ENCODE assay signal across 8 cellular contexts in the genomic region with DNA sequence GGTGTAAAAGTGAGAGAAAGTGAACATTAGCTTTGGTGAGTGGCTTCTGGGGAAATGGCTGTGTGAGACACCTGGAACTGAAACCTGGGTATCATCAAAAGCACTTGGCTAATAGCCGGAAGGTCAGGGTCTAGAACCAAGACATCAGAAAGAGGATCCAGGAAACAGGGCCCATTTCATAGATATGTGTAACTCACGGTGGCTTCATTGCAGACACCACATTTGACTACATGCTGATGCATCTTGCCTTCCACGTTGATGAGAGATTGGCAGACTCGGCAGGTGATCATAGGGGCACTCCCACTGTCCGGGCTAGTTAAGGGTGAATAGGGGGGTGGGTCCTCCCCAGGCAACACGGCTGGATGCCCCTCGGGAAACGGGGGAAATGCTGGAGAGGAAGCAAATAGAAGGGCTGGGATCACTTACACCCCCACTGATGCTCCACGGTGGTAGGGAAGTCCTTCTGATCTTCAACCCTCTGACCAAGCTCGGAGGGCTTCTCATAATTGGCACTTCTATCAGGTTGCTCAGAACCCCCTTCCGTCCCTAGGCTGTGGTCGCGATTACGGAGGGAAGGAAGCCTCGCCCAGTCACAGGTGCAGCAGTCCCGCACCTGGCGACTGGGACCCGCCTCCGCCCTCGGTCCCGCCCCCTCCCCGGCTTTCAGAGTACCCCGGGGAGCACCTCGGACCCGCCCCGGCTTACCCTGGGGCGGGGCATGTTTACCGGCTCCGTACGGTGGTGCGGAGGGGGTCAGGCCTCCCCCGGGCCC. TPM values are rescaled to one million over a fixed set of nuclear protein-coding genes. Genes with fewer than 3 reads are reported as not detected.
DNase-seq lines count a peak whose midpoint lies in the region; ATAC-seq, FAIRE-seq and TF ChIP-seq lines count a peak whose summit lies in the region.

No MANE protein-coding gene starts in this region.

- FAIRE-seq in endothelial cell of umbilical vein (lab: Jason Lieb, UNC), result no peak

- dilution Hi-C loops in endothelial cell of umbilical vein (cut with MboI; ENCODE audit: extremely low pct_ligation_motif_present, low sequenced_read_pairs), result no loop called here

- no peaks in the 10 kb centered on the region for H3K9me1 ChIP-seq in endothelial cell of umbilical vein (replicated peaks; ENCODE audit: control insufficient read depth, extremely low read depth, insufficient read depth, low read length)

- H4K20me1 ChIP-seq in MM.1S (ENCODE audit: insufficient read depth, low read length), result peaks cover 3% of the 10 kb centered on the region; the same call in 1 of the 2 replicates
- H4K20me1 ChIP-seq in endothelial cell of umbilical vein (replicated peaks; ENCODE audit: control insufficient read depth, extremely low read depth, insufficient read depth, low read length), result no peaks in the 10 kb centered on the region

- peak overlapping the region; percentile 80 to 92 for H3K27ac Mint-ChIP-seq in natural killer cell treated with Interleukin-12 subunit alpha and Interleukin-12 subunit beta and Interleukin-15 and Interleukin-18, amount 100 ng/mL, for 72 hours

- TF ChIP-seq CTCF in AG10803 (conservative IDR thresholded peaks at IDR 0.05; ENCODE audit: low read length) (no peak), MM.1S (IDR thresholded peaks at IDR 0.05; ENCODE audit: low read length) (no peak), endothelial cell of umbilical vein (IDR thresholded peaks at IDR 0.05; ENCODE audit: extremely low read depth in 1 of 2, insufficient read depth in 1 of 2, low read depth in 1 of 2, low read length in 2 of 2) (no peak), upper lobe of right lung (IDR thresholded peaks at IDR 0.05) (no peak)

- 0 out of 2 replicates have a peak, but pooled peaks cover 4% of the 10 kb centered on the region for H3K4me1 ChIP-seq in MM.1S (ENCODE audit: low read length)
- peaks cover 24% of the 10 kb centered on the region for H3K4me1 ChIP-seq in endothelial cell of umbilical vein (ENCODE audit: control insufficient read depth, extremely low read depth, insufficient read depth, low read length)
- H3K4me1 ChIP-seq in upper lobe of right lung, result peaks cover 33% of the 10 kb centered on the region

- H3F3A ChIP-seq in MM.1S (ENCODE audit: insufficient read depth, low read length), result peaks cover 18% of the 10 kb centered on the region; the same call in 1 of the 2 replicates

- H3K4me2 ChIP-seq in MM.1S (ENCODE audit: low read depth, low read length) (peak overlapping the region; percentile 43), endothelial cell of umbilical vein (ENCODE audit: insufficient read depth, low read length) (peak overlapping the region; percentile 83)

- H3K36me3 ChIP-seq in MM.1S (replicated peaks; ENCODE audit: insufficient read depth, low read length) (no peaks in the 10 kb centered on the region), endothelial cell of umbilical vein (ENCODE audit: control insufficient read depth in 2 of 2, extremely low read depth in 1 of 2, insufficient read depth in 2 of 2, low read length in 2 of 2) (peaks cover 11 to 18% of the 10 kb centered on the region in 2 experiments), upper lobe of right lung (peaks cover 43% of the 10 kb centered on the region)

- CTCF ChIA-PET in endothelial cell of umbilical vein (lab: Charles Lee), result interaction anchor here (0.8 to 1.5 kb wide), 8 partner anchors 12 to 146 kb away, joined by 3 to 16 read pairs (median 4); a partner anchor contains a TSS

- POLR2A ChIA-PET in endothelial cell of umbilical vein (lab: Charles Lee), result interaction anchor here (0.9 to 2.4 kb wide), 4 partner anchors 9 to 118 kb away, joined by 3 to 36 read pairs (median 18); a partner anchor contains a TSS

- peaks cover 24% of the 10 kb centered on the region for H3K79me2 ChIP-seq in MM.1S (ENCODE audit: low read length)
- H3K79me2 ChIP-seq in endothelial cell of umbilical vein (ENCODE audit: control insufficient read depth, insufficient read depth, low read length), result peaks cover 29% of the 10 kb centered on the region

- DNase-seq in AG10803 (ENCODE audit: low read depth), result no peak
- peak; percentile 64 for DNase-seq in MM.1S
- peak; percentile 63 for DNase-seq in activated CD4-positive, alpha-beta T cell treated with anti-CD3 and anti-CD28 coated beads, Interleukin-2, amount 50 U/mL, for 1 hour
- peak; percentile 11 for DNase-seq in endothelial cell of umbilical vein (ENCODE audit: low read depth, low spot score)
- DNase-seq in natural killer cell treated with Interleukin-12 subunit alpha and Interleukin-12 subunit beta and Interleukin-15 and Interleukin-18, amount 100 ng/mL, for 72 hours (ENCODE audit: low spot score), result no peak
- peak; percentile 87 for DNase-seq in upper lobe of right lung
- no peak for DNase-seq in Kasumi-1 (lab: John Stamatoyannopoulos, UW)

- H3K4me1 Mint-ChIP-seq in natural killer cell treated with Interleukin-12 subunit alpha and Interleukin-12 subunit beta and Interleukin-15 and Interleukin-18, amount 100 ng/mL, for 72 hours (ENCODE audit: low read depth in 2 of 2), result peaks cover 24 to 27% of the 10 kb centered on the region in 2 donors

- intact Hi-C loops in endothelial cell of umbilical vein (cut with micrococcal nuclease) (loop anchor here (1.0 kb wide), 3 partner anchors 9 to 224 kb away; a partner anchor contains a TSS), upper lobe of right lung (cut with DNase I) (no loop called here)

- H3K4me3 ChIP-seq in AG10803 (ENCODE audit: low read length) (peak overlapping the region; percentile 94), MM.1S (ENCODE audit: low read length) (peak overlapping the region; percentile 64), endothelial cell of umbilical vein (replicated peaks in 1 of 3; ENCODE audit: insufficient read depth in 1 of 3, low read depth in 1 of 3, low read length in 3 of 3) (peak overlapping the region; percentile 43 to 78 (median 66)), upper lobe of right lung (peak overlapping the region; percentile 97)

- H3K9me2 ChIP-seq in MM.1S (replicated peaks; ENCODE audit: insufficient read depth, low read length), result no peaks in the 10 kb centered on the region

- TF ChIP-seq POLR2A in endothelial cell of umbilical vein (IDR thresholded peaks at IDR 0.05; ENCODE audit: low read depth, low read length), result no peak

- no TSS peak for BruUV-seq in endothelial cell of umbilical vein (replicated peaks; lab: Mats Ljungman, UMichigan)

- H3K27ac ChIP-seq in MM.1S (ENCODE audit: low read length), result peak overlapping the region; percentile 93
- peak overlapping the region; percentile 14 for H3K27ac ChIP-seq in endothelial cell of umbilical vein (ENCODE audit: insufficient read depth, low read depth, low read length)
- H3K27ac ChIP-seq in upper lobe of right lung, result peak overlapping the region; percentile 89

- H3K9ac ChIP-seq in MM.1S (ENCODE audit: low read length) (peak overlapping the region; percentile 93), endothelial cell of umbilical vein (replicated peaks; ENCODE audit: extremely low read depth, insufficient read depth, low read length) (peak overlapping the region; percentile 76)

- H3K27me3 ChIP-seq in MM.1S (replicated peaks; ENCODE audit: insufficient read depth, low read length), result no peaks in the 10 kb centered on the region
- peaks cover 2 to 8% of the 10 kb centered on the region in 2 experiments for H3K27me3 ChIP-seq in endothelial cell of umbilical vein (ENCODE audit: control insufficient read depth in 2 of 2, insufficient read depth in 2 of 2, low read length in 2 of 2)
- H3K27me3 ChIP-seq in upper lobe of right lung, result no peaks in the 10 kb centered on the region

- H3K9me3 Mint-ChIP-seq in natural killer cell treated with Interleukin-12 subunit alpha and Interleukin-12 subunit beta and Interleukin-15 and Interleukin-18, amount 100 ng/mL, for 72 hours, result no peaks in the 10 kb centered on the region

- peak overlapping the region; percentile 95 for H3K4me3 Mint-ChIP-seq in natural killer cell treated with Interleukin-12 subunit alpha and Interleukin-12 subunit beta and Interleukin-15 and Interleukin-18, amount 100 ng/mL, for 72 hours

- ATAC-seq in GM21390 (IDR thresholded peaks at IDR 0.05; ENCODE audit: unreplicated experiment) (peak; percentile 6), upper lobe of right lung (peak; percentile 54)
- ATAC-seq in natural killer cell treated with Interleukin-12 subunit alpha and Interleukin-12 subunit beta and Interleukin-15 and Interleukin-18, amount 100 ng/mL, for 72 hours, result peak in 1 of 2 donors; percentile 21

- peaks cover 15% of the 10 kb centered on the region for H3K36me3 Mint-ChIP-seq in natural killer cell treated with Interleukin-12 subunit alpha and Interleukin-12 subunit beta and Interleukin-15 and Interleukin-18, amount 100 ng/mL, for 72 hours

- no peaks in the 10 kb centered on the region for H3K27me3 Mint-ChIP-seq in natural killer cell treated with Interleukin-12 subunit alpha and Interleukin-12 subunit beta and Interleukin-15 and Interleukin-18, amount 100 ng/mL, for 72 hours

- H3K9me3 ChIP-seq in MM.1S (replicated peaks; ENCODE audit: insufficient read depth, low read length) (no peaks in the 10 kb centered on the region), endothelial cell of umbilical vein (replicated peaks; ENCODE audit: control insufficient read depth, insufficient read depth, low read length) (no peaks in the 10 kb centered on the region), upper lobe of right lung (no peaks in the 10 kb centered on the region)

- H2AFZ ChIP-seq in MM.1S (ENCODE audit: low read length) (no peak overlapping the region), endothelial cell of umbilical vein (ENCODE audit: low read depth, low read length) (peak overlapping the region; percentile 19)

RNA-seq across cellular contexts. Expression of a gene that starts 0.6 kb away (rescaled TPM):
- total RNA-seq in endothelial cell of umbilical vein, result 28.6 and 33.6 TPM in 2 replicates
- 52.5 and 58.6 TPM in 2 replicates for polyA plus RNA-seq in endothelial cell of umbilical vein
- 33.8 and 34.5 TPM in 2 replicates for polyA plus RNA-seq in endothelial cell of umbilical vein (2011; cell fraction: cytosol; rRNA removed)
- polyA plus RNA-seq in endothelial cell of umbilical vein (2011; cell fraction: nucleus; rRNA removed), result 98.7 and 120 TPM in 2 replicates
- 19.1 and 21.5 TPM in 2 replicates for polyA plus RNA-seq in endothelial cell of umbilical vein (2012)
- 65.1 and 69.4 TPM in 2 replicates for polyA minus RNA-seq in endothelial cell of umbilical vein
- 21.2 TPM for polyA minus RNA-seq in endothelial cell of umbilical vein (2011; cell fraction: cytosol; rRNA and poly(A)+ RNA removed)
- 26.2 and 28.5 TPM in 2 replicates for polyA minus RNA-seq in endothelial cell of umbilical vein (2011; cell fraction: nucleus; rRNA and poly(A)+ RNA removed)
- total RNA-seq in natural killer cell treated with Interleukin-12 subunit alpha and Interleukin-12 subunit beta and Interleukin-15 and Interleukin-18, amount 100 ng/mL, for 72 hours, result 10 to 100 TPM; 33.3 to 34.5 TPM
- total RNA-seq in upper lobe of right lung, result 40.2 TPM

RNA-seq across cellular contexts. Expression of a gene that starts 5.6 kb away (rescaled TPM):
- 227 and 231 TPM in 2 replicates for total RNA-seq in endothelial cell of umbilical vein
- 304 and 387 TPM in 2 replicates for polyA plus RNA-seq in endothelial cell of umbilical vein
- polyA plus RNA-seq in endothelial cell of umbilical vein (2011; cell fraction: cytosol; rRNA removed), result 305 and 349 TPM in 2 replicates
- polyA plus RNA-seq in endothelial cell of umbilical vein (2011; cell fraction: nucleus; rRNA removed), result 233 and 254 TPM in 2 replicates
- 177 and 248 TPM in 2 replicates for polyA plus RNA-seq in endothelial cell of umbilical vein (2012)
- 232 and 271 TPM in 2 replicates for polyA minus RNA-seq in endothelial cell of umbilical vein
- 103 TPM for polyA minus RNA-seq in endothelial cell of umbilical vein (2011; cell fraction: cytosol; rRNA and poly(A)+ RNA removed)
- 39.2 and 46.9 TPM in 2 replicates for polyA minus RNA-seq in endothelial cell of umbilical vein (2011; cell fraction: nucleus; rRNA and poly(A)+ RNA removed)
- 100 to 1,000 TPM; 130 to 151 TPM for total RNA-seq in natural killer cell treated with Interleukin-12 subunit alpha and Interleukin-12 subunit beta and Interleukin-15 and Interleukin-18, amount 100 ng/mL, for 72 hours
- total RNA-seq in upper lobe of right lung, result 101 TPM

RNA-seq across cellular contexts. Expression of a gene that starts 6.0 kb away (rescaled TPM):
- total RNA-seq in endothelial cell of umbilical vein (39.1 and 41.8 TPM in 2 replicates), upper lobe of right lung (33.8 TPM)
- 84.5 and 100 TPM in 2 replicates for polyA plus RNA-seq in endothelial cell of umbilical vein
- 35.7 and 37.7 TPM in 2 replicates for polyA plus RNA-seq in endothelial cell of umbilical vein (2011; cell fraction: cytosol; rRNA removed)
- 183 and 209 TPM in 2 replicates for polyA plus RNA-seq in endothelial cell of umbilical vein (2011; cell fraction: nucleus; rRNA removed)
- polyA plus RNA-seq in endothelial cell of umbilical vein (2012), result 23.6 and 23.8 TPM in 2 replicates
- polyA minus RNA-seq in endothelial cell of umbilical vein, result 58.4 and 63.1 TPM in 2 replicates
- 24.2 TPM for polyA minus RNA-seq in endothelial cell of umbilical vein (2011; cell fraction: cytosol; rRNA and poly(A)+ RNA removed)
- polyA minus RNA-seq in endothelial cell of umbilical vein (2011; cell fraction: nucleus; rRNA and poly(A)+ RNA removed), result 63.4 and 65.6 TPM in 2 replicates
- 10 to 100 TPM; 43.1 to 78.0 TPM for total RNA-seq in natural killer cell treated with Interleukin-12 subunit alpha and Interleukin-12 subunit beta and Interleukin-15 and Interleukin-18, amount 100 ng/mL, for 72 hours

RNA-seq across cellular contexts. Expression of a gene that starts 8.6 kb away (rescaled TPM):
- total RNA-seq in endothelial cell of umbilical vein, result 189 and 271 TPM in 2 replicates
- polyA plus RNA-seq in endothelial cell of umbilical vein, result 232 and 245 TPM in 2 replicates
- polyA plus RNA-seq in endothelial cell of umbilical vein (2011; cell fraction: cytosol; rRNA removed), result 243 and 281 TPM in 2 replicates
- polyA plus RNA-seq in endothelial cell of umbilical vein (2011; cell fraction: nucleus; rRNA removed), result 247 and 283 TPM in 2 replicates
- polyA plus RNA-seq in endothelial cell of umbilical vein (2012), result 185 and 262 TPM in 2 replicates
- 189 and 212 TPM in 2 replicates for polyA minus RNA-seq in endothelial cell of umbilical vein
- 97.0 TPM for polyA minus RNA-seq in endothelial cell of umbilical vein (2011; cell fraction: cytosol; rRNA and poly(A)+ RNA removed)
- polyA minus RNA-seq in endothelial cell of umbilical vein (2011; cell fraction: nucleus; rRNA and poly(A)+ RNA removed), result 95.2 and 95.7 TPM in 2 replicates
- total RNA-seq in natural killer cell treated with Interleukin-12 subunit alpha and Interleukin-12 subunit beta and Interleukin-15 and Interleukin-18, amount 100 ng/mL, for 72 hours, result 100 to 1,000 TPM; 124 to 199 TPM
- total RNA-seq in upper lobe of right lung, result 32.8 TPM

RNA-seq across cellular contexts. Expression of a gene that starts 24.7 kb away (rescaled TPM):
- 0.07 TPM in 1 of 2 replicates, not detected in the other for total RNA-seq in endothelial cell of umbilical vein
- polyA plus RNA-seq in endothelial cell of umbilical vein, result not detected in 2 replicates
- polyA plus RNA-seq in endothelial cell of umbilical vein (2011; cell fraction: cytosol; rRNA removed), result not detected in 2 replicates
- polyA plus RNA-seq in endothelial cell of umbilical vein (2011; cell fraction: nucleus; rRNA removed), result 0.05 TPM in 1 of 2 replicates, not detected in the other
- 0.04 TPM in 2 replicates for polyA plus RNA-seq in endothelial cell of umbilical vein (2012)
- not detected in 2 replicates for polyA minus RNA-seq in endothelial cell of umbilical vein
- polyA minus RNA-seq in endothelial cell of umbilical vein (2011; cell fraction: cytosol; rRNA and poly(A)+ RNA removed), result not detected
- polyA minus RNA-seq in endothelial cell of umbilical vein (2011; cell fraction: nucleus; rRNA and poly(A)+ RNA removed), result 0.05 TPM in 1 of 2 replicates, not detected in the other
- total RNA-seq in natural killer cell treated with Interleukin-12 subunit alpha and Interleukin-12 subunit beta and Interleukin-15 and Interleukin-18, amount 100 ng/mL, for 72 hours, result under 1 TPM; 0.22 to 0.43 TPM
- 0.29 TPM for total RNA-seq in upper lobe of right lung

Comparison
In these comparisons a context has a peak if more than half of its experiments do, and no peak if none do; other contexts are left out.
1. DNase-seq: peak in MM.1S (single experiment), activated CD4-positive, alpha-beta T cell treated with anti-CD3 and anti-CD28 coated beads, Interleukin-2, amount 50 U/mL, for 1 hour (single experiment), endothelial cell of umbilical vein (single experiment) and upper lobe of right lung (single experiment); none in AG10803 (single experiment), natural killer cell treated with Interleukin-12 subunit alpha and Interleukin-12 subunit beta and Interleukin-15 and Interleukin-18, amount 100 ng/mL, for 72 hours (single experiment) and Kasumi-1 (0 of 2).
2. H3K27ac ChIP-seq: peak in every context shown above with its lines; median percentile 93 in MM.1S; 89 in upper lobe of right lung; 14 in endothelial cell of umbilical vein.
3. Peak in every context shown above with its lines, with median percentiles within 50 percentile points of each other: H3K4me3 ChIP-seq.